ENCODE assay signal across 3 cellular contexts in genomic region chr5:112086740-112087139, GRCh38.
"Had no signal": no experiment of that assay in that cellular context is flagged by ENCODE, and none has a peak within 500 bp of the region (broad histone marks: within the 10 kb centered on the region; RNA-seq: fewer than 3 reads in every experiment).

No MANE protein-coding gene starts in this region.

- H3K4me3 ChIP-seq: GM12878 had no signal

- DNase-seq: GDM1, GF-D8 had no signal

- ATAC-seq: GM12878 had no signal
